ENCODE assay signal across 19 cellular contexts in the genomic region with DNA sequence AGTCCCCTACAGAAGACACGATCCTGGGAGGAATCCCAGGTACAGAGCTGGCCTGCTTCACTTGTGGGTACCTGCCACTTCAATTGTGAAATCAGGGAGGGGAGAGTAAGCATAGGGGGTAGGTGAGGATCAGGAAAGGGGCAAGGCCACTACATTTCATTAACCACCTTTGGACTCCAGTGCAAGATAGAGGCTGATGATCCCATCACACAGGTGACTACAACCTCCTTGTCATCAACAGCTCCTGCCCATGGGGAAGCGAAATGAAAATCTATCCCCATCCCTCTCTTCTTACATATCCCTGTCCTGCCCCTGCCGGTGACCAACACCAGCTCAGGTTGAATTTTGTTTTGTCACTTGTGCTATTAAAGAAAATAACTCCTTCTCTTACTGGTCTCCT.
DNase-seq lines count a peak whose midpoint lies in the region; ATAC-seq and TF ChIP-seq lines count a peak whose summit lies in the region.
"Had no signal": no experiment of that assay in that cellular context is flagged by ENCODE, and none has a peak within 500 bp of the region (broad histone marks: within the 10 kb centered on the region; RNA-seq: fewer than 3 reads in every experiment).

No MANE protein-coding gene starts in this region.

- DNase-seq in stimulated activated naive B cell treated with anti-CD40 and anti-IgM and Interleukin-4, amounts not matched to agents 10 μg/mL and 1 μg/mL and 100 μg/mL, for 72 hours, result no peak
- no peak for DNase-seq in SIG-M5 (lab: John Stamatoyannopoulos, UW)
- no peak for DNase-seq in activated CD4-positive, alpha-beta memory T cell treated with anti-CD3 and anti-CD28 coated beads, Interleukin-2, amount 10 ng/mL, durations not matched to agents 7 days and 5 days
- DNase-seq in type B pancreatic cell (ENCODE audit: extremely low spot score, unreplicated experiment), result no peak
- DNase-seq: Caco-2; CD4-positive, CD25-positive, alpha-beta regulatory T cell; CD8-positive, alpha-beta T cell; DMS153; DMS79 treated with DMSO at 0.1 percent for 48 hours; GF-D8; GOT3; HFFc6 had no signal

- CTCF ChIA-PET in activated CD4-positive, alpha-beta memory T cell treated with anti-CD3 and anti-CD28 coated beads, Interleukin-2, amount 10 ng/mL, durations not matched to agents 7 days and 5 days (lab: Charles Lee), result interaction anchor here (0.8 kb wide), 1 partner anchor 60 kb away, joined by 3 read pairs; no protein-coding TSS in a partner anchor

- peak overlapping the region; percentile 96 for H3K27ac ChIP-seq in VCaP
- H3K27ac ChIP-seq: BLaER1, C4-2B had no signal

- peak overlapping the region; percentile 99 for H3K27ac Mint-ChIP-seq in nephron
- H3K27ac Mint-ChIP-seq in stimulated activated naive B cell treated with anti-CD40 and anti-IgM and Interleukin-4, amounts not matched to agents 10 μg/mL and 1 μg/mL and 100 μg/mL, for 72 hours, result peak overlapping the region; percentile 53
- no peak overlapping the region for H3K27ac Mint-ChIP-seq in activated CD4-positive, alpha-beta memory T cell treated with anti-CD3 and anti-CD28 coated beads, Interleukin-2, amount 10 ng/mL, durations not matched to agents 7 days and 5 days
- no peak overlapping the region for H3K27ac Mint-ChIP-seq in type B pancreatic cell
- H3K27ac Mint-ChIP-seq: B cell; CD4-positive, CD25-positive, alpha-beta regulatory T cell; CD8-positive, alpha-beta T cell; HFFc6 had no signal

- no peaks in the 10 kb centered on the region for H3K36me3 Mint-ChIP-seq in nephron (ENCODE audit: low read depth)
- no peaks in the 10 kb centered on the region for H3K36me3 Mint-ChIP-seq in stimulated activated naive B cell treated with anti-CD40 and anti-IgM and Interleukin-4, amounts not matched to agents 10 μg/mL and 1 μg/mL and 100 μg/mL, for 72 hours
- no peaks in the 10 kb centered on the region for H3K36me3 Mint-ChIP-seq in activated CD4-positive, alpha-beta memory T cell treated with anti-CD3 and anti-CD28 coated beads, Interleukin-2, amount 10 ng/mL, durations not matched to agents 7 days and 5 days (ENCODE audit: low read depth)
- no peaks in the 10 kb centered on the region for H3K36me3 Mint-ChIP-seq in type B pancreatic cell
- H3K36me3 Mint-ChIP-seq: CD4-positive, CD25-positive, alpha-beta regulatory T cell; CD8-positive, alpha-beta T cell had no signal

- no peak overlapping the region for H3K4me3 Mint-ChIP-seq in nephron
- H3K4me3 Mint-ChIP-seq in stimulated activated naive B cell treated with anti-CD40 and anti-IgM and Interleukin-4, amounts not matched to agents 10 μg/mL and 1 μg/mL and 100 μg/mL, for 72 hours, result no peak overlapping the region
- no peak overlapping the region for H3K4me3 Mint-ChIP-seq in activated CD4-positive, alpha-beta memory T cell treated with anti-CD3 and anti-CD28 coated beads, Interleukin-2, amount 10 ng/mL, durations not matched to agents 7 days and 5 days
- H3K4me3 Mint-ChIP-seq in type B pancreatic cell, result no peak overlapping the region
- H3K4me3 Mint-ChIP-seq: CD4-positive, CD25-positive, alpha-beta regulatory T cell; CD8-positive, alpha-beta T cell; HFFc6 had no signal

- POLR2A ChIA-PET in activated CD4-positive, alpha-beta memory T cell treated with anti-CD3 and anti-CD28 coated beads, Interleukin-2, amount 10 ng/mL, durations not matched to agents 7 days and 5 days (lab: Charles Lee), result no interaction called here

- no peaks in the 10 kb centered on the region for H3K36me3 ChIP-seq in endocrine pancreas (ENCODE audit: control insufficient read depth, insufficient read depth, low read length)
- H3K36me3 ChIP-seq: BLaER1, HAP-1 had no signal

- H3K9ac ChIP-seq in endocrine pancreas (ENCODE audit: control insufficient read depth, insufficient read depth, low read length), result peak overlapping the region; percentile 19
- H3K9ac ChIP-seq: BLaER1 had no signal

- peaks cover 13% of the 10 kb centered on the region for H3K4me1 ChIP-seq in endocrine pancreas (ENCODE audit: control insufficient read depth, insufficient read depth, low read length)
- H3K4me1 ChIP-seq: HAP-1 had no signal

- H3K9me3 ChIP-seq in endocrine pancreas (ENCODE audit: control insufficient read depth, low read length), result no peaks in the 10 kb centered on the region
- H3K9me3 ChIP-seq: BLaER1, Caco-2, HAP-1 had no signal

- H3K9me3 Mint-ChIP-seq in nephron, result no peaks in the 10 kb centered on the region
- no peaks in the 10 kb centered on the region for H3K9me3 Mint-ChIP-seq in stimulated activated naive B cell treated with anti-CD40 and anti-IgM and Interleukin-4, amounts not matched to agents 10 μg/mL and 1 μg/mL and 100 μg/mL, for 72 hours
- H3K9me3 Mint-ChIP-seq in activated CD4-positive, alpha-beta memory T cell treated with anti-CD3 and anti-CD28 coated beads, Interleukin-2, amount 10 ng/mL, durations not matched to agents 7 days and 5 days, result no peaks in the 10 kb centered on the region
- no peaks in the 10 kb centered on the region for H3K9me3 Mint-ChIP-seq in type B pancreatic cell
- H3K9me3 Mint-ChIP-seq: CD4-positive, CD25-positive, alpha-beta regulatory T cell; CD8-positive, alpha-beta T cell; HFFc6 had no signal

- peaks cover 7% of the 10 kb centered on the region for H3K4me1 Mint-ChIP-seq in nephron
- H3K4me1 Mint-ChIP-seq in stimulated activated naive B cell treated with anti-CD40 and anti-IgM and Interleukin-4, amounts not matched to agents 10 μg/mL and 1 μg/mL and 100 μg/mL, for 72 hours, result peaks cover 46 to 67% of the 10 kb centered on the region in 2 donors
- H3K4me1 Mint-ChIP-seq in activated CD4-positive, alpha-beta memory T cell treated with anti-CD3 and anti-CD28 coated beads, Interleukin-2, amount 10 ng/mL, durations not matched to agents 7 days and 5 days, result peaks cover 5% of the 10 kb centered on the region
- peaks cover 8% of the 10 kb centered on the region for H3K4me1 Mint-ChIP-seq in type B pancreatic cell (ENCODE audit: unreplicated experiment)
- H3K4me1 Mint-ChIP-seq: CD4-positive, CD25-positive, alpha-beta regulatory T cell had no signal

- TF ChIP-seq CTCF in VCaP (conservative IDR thresholded peaks at IDR 0.05), result no peak
- TF ChIP-seq CTCF in nephron (IDR thresholded peaks at IDR 0.05; ENCODE audit: unreplicated experiment in 3 of 3), result no peak
- no peak for TF ChIP-seq CTCF in type B pancreatic cell (conservative IDR thresholded peaks at IDR 0.05)

- no peak for ATAC-seq in stimulated activated naive B cell treated with anti-CD40 and anti-IgM and Interleukin-4, amounts not matched to agents 10 μg/mL and 1 μg/mL and 100 μg/mL, for 72 hours (replicated peaks)
- ATAC-seq: CD8-positive, alpha-beta T cell had no signal

- H3K4me3 ChIP-seq in endocrine pancreas (ENCODE audit: control insufficient read depth, insufficient read depth, low read length), result peak overlapping the region; percentile 85
- H3K4me3 ChIP-seq: BLaER1, HAP-1 had no signal

- no peaks in the 10 kb centered on the region for H3K27me3 ChIP-seq in endocrine pancreas (ENCODE audit: control insufficient read depth, insufficient read depth, low read length)
- H3K27me3 ChIP-seq: BLaER1 had no signal

- H3K27me3 Mint-ChIP-seq in nephron (ENCODE audit: low read depth) (peaks cover 67% of the 10 kb centered on the region), type B pancreatic cell (peaks cover 78% of the 10 kb centered on the region)
- H3K27me3 Mint-ChIP-seq in stimulated activated naive B cell treated with anti-CD40 and anti-IgM and Interleukin-4, amounts not matched to agents 10 μg/mL and 1 μg/mL and 100 μg/mL, for 72 hours, result no peaks in the 10 kb centered on the region
- peaks cover 20% of the 10 kb centered on the region for H3K27me3 Mint-ChIP-seq in activated CD4-positive, alpha-beta memory T cell treated with anti-CD3 and anti-CD28 coated beads, Interleukin-2, amount 10 ng/mL, durations not matched to agents 7 days and 5 days
- H3K27me3 Mint-ChIP-seq: B cell had no signal

Comparison
In these comparisons a context has a peak if more than half of its experiments do, and no peak if none do; other contexts are left out.
1. H3K27ac Mint-ChIP-seq: peak in nephron (3 of 3) and stimulated activated naive B cell treated with anti-CD40 and anti-IgM and Interleukin-4, amounts not matched to agents 10 μg/mL and 1 μg/mL and 100 μg/mL, for 72 hours (single experiment); none in activated CD4-positive, alpha-beta memory T cell treated with anti-CD3 and anti-CD28 coated beads, Interleukin-2, amount 10 ng/mL, durations not matched to agents 7 days and 5 days (single experiment) and type B pancreatic cell (single experiment).